15 cellular contexts compared by ENCODE assay signal in the genomic region with DNA sequence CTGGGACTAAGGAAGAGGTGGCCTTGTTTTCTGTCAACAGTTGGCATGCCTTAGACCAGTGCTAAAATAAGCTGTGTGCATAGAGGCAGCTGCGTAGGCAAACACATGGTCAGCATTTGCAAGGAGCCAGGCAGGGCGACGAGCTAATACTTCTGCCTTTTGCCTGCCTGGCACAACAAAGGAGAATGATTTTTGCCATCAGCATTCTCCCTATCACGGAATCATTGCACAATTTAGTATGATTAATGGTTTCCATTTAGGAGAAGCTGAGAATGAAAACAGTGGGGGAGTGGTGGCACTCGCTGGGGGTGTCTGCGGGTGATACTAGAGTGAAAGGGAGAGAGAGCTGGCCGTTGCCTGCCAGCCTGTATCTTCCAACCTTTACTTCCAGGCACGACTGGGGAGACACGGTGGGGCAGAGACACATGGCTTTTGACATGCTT.
A peak's percentile ranks its signal among the peaks of the same experiment; 100 is the strongest.
DNase-seq lines count a peak whose midpoint lies in the region; ATAC-seq and TF ChIP-seq lines count a peak whose summit lies in the region.
"Had no signal": no experiment of that assay in that cellular context is flagged by ENCODE, and none has a peak within 500 bp of the region (broad histone marks: within the 10 kb centered on the region; RNA-seq: fewer than 3 reads in every experiment).

No MANE protein-coding gene starts in this region.

- H3K4me3 ChIP-seq in right cardiac atrium (ENCODE audit: low read length), result no peak overlapping the region
- H3K4me3 ChIP-seq in testis, result no peak overlapping the region

- H3K4me1 ChIP-seq in right cardiac atrium (ENCODE audit: control insufficient read depth, insufficient read depth, low read length) (no peaks in the 10 kb centered on the region), testis (no peaks in the 10 kb centered on the region)

- peak; percentile 30 to 59 for DNase-seq in NCI-H526 (lab: John Stamatoyannopoulos, UW)
- DNase-seq in NCI-H526 treated with DMSO at 0.1 percent for 48 hours (lab: John Stamatoyannopoulos, UW), result no peak
- no peak for DNase-seq in right cardiac atrium
- peak; percentile 33 for DNase-seq in testis
- DNase-seq in NCI-H82 treated with DMSO at 0.1 percent for 48 hours (lab: John Stamatoyannopoulos, UW; ENCODE audit: unreplicated experiment), result no peak
- DNase-seq in A172 (ENCODE audit: low spot score), result no peak
- DNase-seq: amniotic stem cell; H7; NCI-H82; nephron progenitor cell; stimulated activated CD4-positive, alpha-beta T cell treated with anti-CD3 and anti-CD28 coated beads, Interleukin-1b, Interleukin-23, amount 100 ng/mL, for 48 hours; stimulated activated naive CD4-positive, alpha-beta T cell treated with Interleukin-2 at 50 U/mL for 16 hours; T-helper 2 cell had no signal

- intact Hi-C loops in right cardiac atrium (cut with DNase I) (no loop called here), testis (cut with DNase I; ENCODE audit: low total_unique reads) (no loop called here)

- TF ChIP-seq POLR2A in testis (IDR thresholded peaks at IDR 0.05), result no peak

- no peaks in the 10 kb centered on the region for H3K9me3 ChIP-seq in right cardiac atrium (ENCODE audit: control insufficient read depth, low read length)
- H3K9me3 ChIP-seq in testis, result no peaks in the 10 kb centered on the region

- WGBS in right cardiac atrium, result 51% methylated on average over 9 of the region's 9 CpGs
- 52 to 65% methylated on average over 9 of the region's 9 CpGs for WGBS in testis, 2 donors

- H3K27me3 ChIP-seq in right cardiac atrium (ENCODE audit: control insufficient read depth, insufficient read depth) (no peaks in the 10 kb centered on the region), testis (no peaks in the 10 kb centered on the region)

- H3K27ac ChIP-seq in right cardiac atrium (ENCODE audit: low read length), result peak overlapping the region; percentile 79
- no peak overlapping the region for H3K27ac ChIP-seq in testis

- no peaks in the 10 kb centered on the region for H3K36me3 ChIP-seq in testis (ENCODE audit: low read depth, missing control alignments)

- no peak for TF ChIP-seq CTCF in testis (IDR thresholded peaks at IDR 0.05)

- peak; percentile 50; the same call in 1 of the 3 replicates for ATAC-seq in SK-N-SH treated with all-trans-retinoic acid at 6 μM for 48 hours
- peak; percentile 78 to 83 for ATAC-seq in right cardiac atrium
- no peak for ATAC-seq in HG03039 (IDR thresholded peaks at IDR 0.05; ENCODE audit: unreplicated experiment)

TF ChIP-seq in SK-N-SH treated with all-trans-retinoic acid at 6 μM for 48 hours, 23 proteins besides CTCF, POLR2A, EP300 and RAD21:
- peak; percentile 58 for TF ChIP-seq ISL1 (CRISPR knock-in tag; IDR thresholded peaks at IDR 0.05)
- TF ChIP-seq BACH2 (CRISPR knock-in tag; IDR thresholded peaks at IDR 0.05; ENCODE audit: borderline replicate concordance), result no peak

Comparison
In these comparisons a context has a peak if more than half of its experiments do, and no peak if none do; other contexts are left out.
1. DNase-seq: peak in NCI-H526 (2 of 2) and testis (single experiment); none in NCI-H526 treated with DMSO at 0.1 percent for 48 hours (single experiment), right cardiac atrium (0 of 3), NCI-H82 treated with DMSO at 0.1 percent for 48 hours (single experiment) and A172 (single experiment).